In genomic region chr6:125791151-125791819, GRCh38 we compare ENCODE assay signal across 1 cellular context.
TF ChIP-seq lines count a peak whose summit lies in the region.

No MANE protein-coding gene starts in this region.

TF ChIP-seq in HepG2, 621 proteins besides CTCF, POLR2A, EP300 and RAD21 (continued from another document):
- no peak for TF ChIP-seq BRF2 (CRISPR knock-in tag; IDR thresholded peaks at IDR 0.05)
- no peak for TF ChIP-seq ZNF609 (CRISPR knock-in tag; IDR thresholded peaks at IDR 0.05; ENCODE audit: borderline replicate concordance)
- no peak for TF ChIP-seq GABPA (IDR thresholded peaks at IDR 0.05; ENCODE audit: low read depth, low read length)
- peak; percentile 11; the same call in 1 of the 2 replicates for TF ChIP-seq GABPA (CRISPR knock-in tag; IDR thresholded peaks at IDR 0.05; ENCODE audit: low read depth)
- TF ChIP-seq AGO1 (IDR thresholded peaks at IDR 0.05; ENCODE audit: low read depth, low read length, poor library complexity, severe bottlenecking): no peak
- peak; percentile 55; the same call in 1 of the 2 replicates for TF ChIP-seq DNMT3B (CRISPR knock-in tag; conservative IDR thresholded peaks at IDR 0.05)
- no peak for TF ChIP-seq PHF5A (CRISPR knock-in tag; IDR thresholded peaks at IDR 0.05; ENCODE audit: low read depth, unreplicated experiment)
- TF ChIP-seq ZNF557 (CRISPR knock-in tag; IDR thresholded peaks at IDR 0.05): no peak
- TF ChIP-seq GZF1 (CRISPR knock-in tag; IDR thresholded peaks at IDR 0.05): peak; percentile 64; the same call in 1 of the 2 replicates
- TF ChIP-seq RBM22 (optimal IDR thresholded peaks at IDR 0.05; ENCODE audit: low read length): peak; percentile 77
- 0 out of 2 replicates have a peak, but pooled peaks have one; percentile 10 for TF ChIP-seq HNF1B (CRISPR knock-in tag; IDR thresholded peaks at IDR 0.05)
- TF ChIP-seq WIZ (CRISPR knock-in tag; IDR thresholded peaks at IDR 0.05): 0 out of 2 replicates have a peak, but pooled peaks have one; percentile 73
- TF ChIP-seq SNAPC5 (CRISPR knock-in tag; IDR thresholded peaks at IDR 0.05; ENCODE audit: borderline replicate concordance): 0 out of 2 replicates have a peak, but pooled peaks have one; percentile 46
- no peak for TF ChIP-seq POLR2AphosphoS2 (IDR thresholded peaks at IDR 0.05; ENCODE audit: low read depth, low read length)
- no peak for TF ChIP-seq ELK4 (CRISPR knock-in tag; IDR thresholded peaks at IDR 0.05; ENCODE audit: borderline replicate concordance)
- no peak for TF ChIP-seq SPEN (CRISPR knock-in tag; IDR thresholded peaks at IDR 0.05; ENCODE audit: low read depth)
- TF ChIP-seq ZNF256 (CRISPR knock-in tag; conservative IDR thresholded peaks at IDR 0.05): no peak
- no peak for TF ChIP-seq ZNF589 (CRISPR knock-in tag; conservative IDR thresholded peaks at IDR 0.05)
- no peak; the same call in 1 of the 2 replicates for TF ChIP-seq ZNF580 (CRISPR knock-in tag; IDR thresholded peaks at IDR 0.05; ENCODE audit: borderline replicate concordance, low read depth)
- TF ChIP-seq ONECUT2 (CRISPR knock-in tag; IDR thresholded peaks at IDR 0.05): 0 out of 2 replicates have a peak, but pooled peaks have one; percentile 49
- 0 out of 2 replicates have a peak, but pooled peaks have one; percentile 25 for TF ChIP-seq MED1 (CRISPR knock-in tag; IDR thresholded peaks at IDR 0.05)
- TF ChIP-seq ZC3H13 (CRISPR knock-in tag; IDR thresholded peaks at IDR 0.05): 0 out of 2 replicates have a peak, but pooled peaks have one; percentile 64
- TF ChIP-seq ZBTB34 (CRISPR knock-in tag; IDR thresholded peaks at IDR 0.05): peak; percentile 56; the same call in 1 of the 2 replicates
- peak; percentile 25; the same call in 1 of the 2 replicates for TF ChIP-seq ZFP36L1 (CRISPR knock-in tag; IDR thresholded peaks at IDR 0.05)
- TF ChIP-seq ZNF350 (CRISPR knock-in tag; IDR thresholded peaks at IDR 0.05; ENCODE audit: borderline replicate concordance, low read depth): peak; percentile 70; the same call in 1 of the 2 replicates
- TF ChIP-seq DMTF1 (CRISPR knock-in tag; IDR thresholded peaks at IDR 0.05): no peak
- 0 out of 2 replicates have a peak, but pooled peaks have one; percentile 14 for TF ChIP-seq ETV6 (CRISPR knock-in tag; conservative IDR thresholded peaks at IDR 0.05)
- TF ChIP-seq PITX1 (CRISPR knock-in tag; IDR thresholded peaks at IDR 0.05): peak; percentile 46; the same call in 1 of the 2 replicates
- TF ChIP-seq MBD4 (IDR thresholded peaks at IDR 0.05; ENCODE audit: borderline replicate concordance, low read length): no peak
- TF ChIP-seq HNRNPL (IDR thresholded peaks at IDR 0.05; ENCODE audit: low read depth, low read length): no peak
- TF ChIP-seq DPF2 (CRISPR knock-in tag; IDR thresholded peaks at IDR 0.05; ENCODE audit: borderline replicate concordance, low read depth): no peak
- no peak; the same call in 1 of the 2 replicates for TF ChIP-seq ZBTB3 (CRISPR knock-in tag; IDR thresholded peaks at IDR 0.05; ENCODE audit: borderline replicate concordance, low read depth)
- TF ChIP-seq SETDB1 (CRISPR knock-in tag; IDR thresholded peaks at IDR 0.05; ENCODE audit: borderline replicate concordance): peak; percentile 82; the same call in 1 of the 2 replicates
- TF ChIP-seq THRA (CRISPR knock-in tag; IDR thresholded peaks at IDR 0.05; ENCODE audit: borderline replicate concordance): no peak
- peak; percentile 1; the same call in 1 of the 2 replicates for TF ChIP-seq KDM2A (CRISPR knock-in tag; IDR thresholded peaks at IDR 0.05; ENCODE audit: borderline replicate concordance, low read depth)
